ENCODE assay signal across 20 cellular contexts in the genomic region with DNA sequence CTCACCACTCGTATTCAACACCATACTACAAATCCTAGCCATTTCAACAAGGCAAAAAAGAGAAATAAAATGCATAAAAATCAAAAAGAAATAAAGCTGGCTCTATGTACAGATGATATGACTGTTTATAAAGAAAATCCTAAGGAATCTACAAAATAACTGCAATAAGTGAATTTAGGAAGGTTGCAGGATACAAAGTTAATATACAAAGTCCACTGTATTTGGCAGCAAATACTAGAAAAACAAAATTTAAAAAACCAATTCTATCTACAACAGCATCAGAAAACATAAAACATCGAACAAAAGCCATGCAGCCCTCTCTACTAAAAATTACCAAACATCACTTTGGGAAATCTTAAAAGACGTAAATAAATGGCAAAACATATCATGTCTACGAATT. TPM values are rescaled to one million over a fixed set of nuclear protein-coding genes. Genes with fewer than 3 reads are reported as not detected.
A peak's percentile ranks its signal among the peaks of the same experiment; 100 is the strongest.
DNase-seq lines count a peak whose midpoint lies in the region; ATAC-seq and TF ChIP-seq lines count a peak whose summit lies in the region.
"Had no signal": no experiment of that assay in that cellular context is flagged by ENCODE, and none has a peak within 500 bp of the region (broad histone marks: within the 10 kb centered on the region; RNA-seq: fewer than 3 reads in every experiment).

No MANE protein-coding gene starts in this region.

- no peak overlapping the region for H3K27ac ChIP-seq in endodermal cell (ENCODE audit: low read depth, low read length)
- H3K27ac ChIP-seq in naive thymus-derived CD4-positive, alpha-beta T cell (ENCODE audit: low read depth, low read length): no peak overlapping the region
- H3K27ac ChIP-seq: 22Rv1; BLaER1 treated with 17β-estradiol and CSF1 and Interleukin-3, amounts not matched to agents 10 nM and 100 nM; RWPE1 had no signal

- TF ChIP-seq CTCF in endodermal cell (conservative IDR thresholded peaks at IDR 0.05) (no peak), GM10248 (IDR thresholded peaks at IDR 0.05; ENCODE audit: control extremely low read depth, extremely low read depth, low read depth, missing control alignments) (no peak)

- no peak for DNase-seq in activated T-cell treated with anti-CD3 and anti-CD28 coated beads, Interleukin-2, amount 50 U/mL, for 72 hours
- no peak for DNase-seq in activated T-cell treated with anti-CD3 and anti-CD28 coated beads for 4 hours
- no peak for DNase-seq in endodermal cell
- no peak for DNase-seq in naive thymus-derived CD4-positive, alpha-beta T cell
- no peak for DNase-seq in A172 (ENCODE audit: low spot score)
- DNase-seq in GM03348 (ENCODE audit: low spot score): no peak
- no peak for DNase-seq in GM10248 (ENCODE audit: extremely low spot score)
- DNase-seq in NCI-H345 treated with DMSO at 0.1 percent for 48 hours (lab: John Stamatoyannopoulos, UW; ENCODE audit: unreplicated experiment): no peak
- DNase-seq: CD8-positive, alpha-beta memory T cell; KBM-7; NCI-H1092 treated with DMSO at 0.1 percent for 48 hours; NCI-H1436 treated with DMSO at 0.1 percent for 48 hours; NCI-H1930; NCI-H510A; NCI-H748 treated with DMSO at 0.1 percent for 48 hours; SIG-M5; SK-N-SH had no signal

- CTCF ChIA-PET in naive thymus-derived CD4-positive, alpha-beta T cell (lab: Charles Lee): no interaction called here
- CTCF ChIA-PET in GM10248 (lab: Yijun Ruan, JAX): interaction anchor here (0.8 kb wide), 1 partner anchor 9 kb away, joined by 3 read pairs; no protein-coding TSS in a partner anchor

- H3K36me3 Mint-ChIP-seq in activated T-cell treated with anti-CD3 and anti-CD28 coated beads, Interleukin-2, amount 50 U/mL, for 72 hours (ENCODE audit: insufficient read depth in 2 of 2): no peaks in the 10 kb centered on the region
- H3K36me3 Mint-ChIP-seq in endodermal cell (ENCODE audit: low read depth): peaks cover 2% of the 10 kb centered on the region
- peaks cover 0 to 6% (median 1%) of the 10 kb centered on the region in 5 donors for H3K36me3 Mint-ChIP-seq in naive thymus-derived CD4-positive, alpha-beta T cell

- H3K27ac Mint-ChIP-seq in activated T-cell treated with anti-CD3 and anti-CD28 coated beads, Interleukin-2, amount 50 U/mL, for 72 hours: no peak overlapping the region
- H3K27ac Mint-ChIP-seq in endodermal cell: peak overlapping the region; percentile 27
- peak overlapping the region in 2 of 9 donors; percentile 37 to 63 for H3K27ac Mint-ChIP-seq in naive thymus-derived CD4-positive, alpha-beta T cell

- no peaks in the 10 kb centered on the region for H3K27me3 ChIP-seq in endodermal cell (ENCODE audit: control insufficient read depth, insufficient read depth, low read length, poor library complexity, severe bottlenecking)
- H3K27me3 ChIP-seq in naive thymus-derived CD4-positive, alpha-beta T cell (ENCODE audit: control insufficient read depth in 2 of 2, insufficient read depth in 2 of 2, low read length in 2 of 2): no peaks in the 10 kb centered on the region
- H3K27me3 ChIP-seq: BLaER1 treated with 17β-estradiol and CSF1 and Interleukin-3, amounts not matched to agents 10 nM and 100 nM had no signal

- no peaks in the 10 kb centered on the region for H3K36me3 ChIP-seq in endodermal cell (ENCODE audit: control insufficient read depth, insufficient read depth, low read length)
- H3K36me3 ChIP-seq in naive thymus-derived CD4-positive, alpha-beta T cell (ENCODE audit: control insufficient read depth in 2 of 3, insufficient read depth in 3 of 3, low read length in 3 of 3): no peaks in the 10 kb centered on the region

- WGBS in endodermal cell (ENCODE audit: insufficient coverage in 1 of 2, insufficient read length in 1 of 2), 2 experiments: 94 to 100% methylated on average over 3 to 4 of the region's 4 CpGs

- peak overlapping the region; percentile 2 to 55 for H3K4me3 Mint-ChIP-seq in activated T-cell treated with anti-CD3 and anti-CD28 coated beads, Interleukin-2, amount 50 U/mL, for 72 hours
- H3K4me3 Mint-ChIP-seq in endodermal cell: no peak overlapping the region
- peak overlapping the region in 8 of 10 donors; percentile 5 to 54 (median 36) for H3K4me3 Mint-ChIP-seq in naive thymus-derived CD4-positive, alpha-beta T cell

- no peaks in the 10 kb centered on the region for H3K9me3 ChIP-seq in endodermal cell (ENCODE audit: control insufficient read depth, low read length)
- H3K9me3 ChIP-seq in naive thymus-derived CD4-positive, alpha-beta T cell (ENCODE audit: control insufficient read depth in 2 of 3, low read length in 3 of 3): no peaks in the 10 kb centered on the region
- H3K9me3 ChIP-seq: SK-N-SH had no signal

- H3K4me1 ChIP-seq in endodermal cell (ENCODE audit: control insufficient read depth, insufficient read depth, low read length): no peaks in the 10 kb centered on the region
- peaks cover 27 to 48% of the 10 kb centered on the region in 2 donors for H3K4me1 ChIP-seq in naive thymus-derived CD4-positive, alpha-beta T cell (ENCODE audit: control insufficient read depth in 2 of 2, insufficient read depth in 2 of 2, low read length in 2 of 2)

- no peak overlapping the region for H3K4me3 ChIP-seq in endodermal cell (ENCODE audit: low read length)
- H3K4me3 ChIP-seq in naive thymus-derived CD4-positive, alpha-beta T cell (ENCODE audit: low read length): no peak overlapping the region
- H3K4me3 ChIP-seq: BLaER1 treated with 17β-estradiol and CSF1 and Interleukin-3, amounts not matched to agents 10 nM and 100 nM had no signal

- H3K27me3 Mint-ChIP-seq in activated T-cell treated with anti-CD3 and anti-CD28 coated beads, Interleukin-2, amount 50 U/mL, for 72 hours (ENCODE audit: low read depth): no peaks in the 10 kb centered on the region
- no peaks in the 10 kb centered on the region for H3K27me3 Mint-ChIP-seq in endodermal cell (ENCODE audit: insufficient read depth)
- H3K27me3 Mint-ChIP-seq in naive thymus-derived CD4-positive, alpha-beta T cell: no peaks in the 10 kb centered on the region
- H3K27me3 Mint-ChIP-seq: CD8-positive, alpha-beta memory T cell had no signal

- POLR2A ChIA-PET in naive thymus-derived CD4-positive, alpha-beta T cell (lab: Charles Lee): interaction anchor here (0.6 kb wide), 1 partner anchor 48 kb away, joined by 3 read pairs; the partner anchor contains the start of gene RANBP9
- POLR2A ChIA-PET in GM10248 (lab: Yijun Ruan, JAX): no interaction called here

- no peak overlapping the region for H3K9ac ChIP-seq in endodermal cell (ENCODE audit: extremely low read depth, low read length, poor library complexity, severe bottlenecking)
- H3K9ac ChIP-seq: BLaER1 treated with 17β-estradiol and CSF1 and Interleukin-3, amounts not matched to agents 10 nM and 100 nM; SK-N-SH had no signal

- no peaks in the 10 kb centered on the region for H3K9me3 Mint-ChIP-seq in activated T-cell treated with anti-CD3 and anti-CD28 coated beads, Interleukin-2, amount 50 U/mL, for 72 hours
- H3K9me3 Mint-ChIP-seq in endodermal cell: no peaks in the 10 kb centered on the region
- peaks cover 0 to 3% (median 0%) of the 10 kb centered on the region in 11 donors for H3K9me3 Mint-ChIP-seq in naive thymus-derived CD4-positive, alpha-beta T cell
- H3K9me3 Mint-ChIP-seq: CD8-positive, alpha-beta memory T cell had no signal

- ATAC-seq in activated T-cell treated with anti-CD3 and anti-CD28 coated beads, Interleukin-2, amount 50 U/mL, for 72 hours (replicated peaks in 1 of 2): no peak
- no peak for ATAC-seq in naive thymus-derived CD4-positive, alpha-beta T cell

- H3K4me1 Mint-ChIP-seq in activated T-cell treated with anti-CD3 and anti-CD28 coated beads, Interleukin-2, amount 50 U/mL, for 72 hours (ENCODE audit: low read depth): peaks cover 89% of the 10 kb centered on the region
- peaks cover 35% of the 10 kb centered on the region for H3K4me1 Mint-ChIP-seq in endodermal cell
- H3K4me1 Mint-ChIP-seq in naive thymus-derived CD4-positive, alpha-beta T cell: peaks cover 72 to 100% (median 98%) of the 10 kb centered on the region in 7 donors

- intact Hi-C loops in naive thymus-derived CD4-positive, alpha-beta T cell (cut with micrococcal nuclease): loop anchor here (1.0 to 5.0 kb wide), 3 partner anchors 9 to 33 kb away; no protein-coding TSS in a partner anchor

RNA-seq across cellular contexts. Expression of gene RANBP9, which starts 47.6 kb away (rescaled TPM):
- total RNA-seq in activated T-cell treated with anti-CD3 and anti-CD28 coated beads, Interleukin-2, amount 50 U/mL, for 72 hours: 10 to 100 TPM; 74.9 to 78.0 TPM
- total RNA-seq in endodermal cell: 10 to 100 TPM; 43.7 to 45.4 TPM
- 39.4 TPM for polyA plus RNA-seq in endodermal cell (2013, experiment 1 of 2)
- 39.3 TPM for polyA plus RNA-seq in endodermal cell (2013, experiment 2 of 2)
- 10 to 100 TPM; 45.4 to 56.9 (median 49.2) TPM for total RNA-seq in naive thymus-derived CD4-positive, alpha-beta T cell
- polyA plus RNA-seq in naive thymus-derived CD4-positive, alpha-beta T cell: 1 to 10 TPM; 2.7 to 3.5 TPM
- total RNA-seq in A172 (2014; rRNA removed; shearing (Covaris generic)): 21.8 and 24.6 TPM in 2 replicates

RNA-seq across cellular contexts. Expression of gene NOL7, which starts 48.9 kb away (rescaled TPM):
- 10 to 100 TPM; 51.5 to 54.3 TPM for total RNA-seq in activated T-cell treated with anti-CD3 and anti-CD28 coated beads, Interleukin-2, amount 50 U/mL, for 72 hours
- total RNA-seq in endodermal cell: 10 to 100 TPM; 47.8 to 52.9 TPM
- 63.0 TPM for polyA plus RNA-seq in endodermal cell (2013, experiment 1 of 2)
- 63.5 TPM for polyA plus RNA-seq in endodermal cell (2013, experiment 2 of 2)
- 10 to 100 TPM; 49.1 to 65.2 (median 62.1) TPM for total RNA-seq in naive thymus-derived CD4-positive, alpha-beta T cell
- polyA plus RNA-seq in naive thymus-derived CD4-positive, alpha-beta T cell: 100 to 1,000 TPM; 135 to 145 TPM
- 134 and 164 TPM in 2 replicates for total RNA-seq in A172 (2014; rRNA removed; shearing (Covaris generic))
